In genomic region chr12:108664338-108665258, GRCh38 we compare ENCODE assay signal across 1 cellular context.
TF ChIP-seq lines count a peak whose summit lies in the region.

No MANE protein-coding gene starts in this region.

TF ChIP-seq in HepG2, 621 proteins besides CTCF, POLR2A, EP300 and RAD21 (continued from another document and continues in another):
- no peak for TF ChIP-seq ZFP82 (CRISPR knock-in tag; IDR thresholded peaks at IDR 0.05; ENCODE audit: borderline replicate concordance)
- TF ChIP-seq CREM (IDR thresholded peaks at IDR 0.05), result peak; percentile 43; the same call in 1 of the 2 replicates
- no peak for TF ChIP-seq CREM (CRISPR knock-in tag; IDR thresholded peaks at IDR 0.05)
- peak; percentile 85 for TF ChIP-seq SMAD3 (CRISPR knock-in tag; IDR thresholded peaks at IDR 0.05)
- no peak for TF ChIP-seq MLLT10 (CRISPR knock-in tag; IDR thresholded peaks at IDR 0.05)
- no peak for TF ChIP-seq DNMT3B (CRISPR knock-in tag; conservative IDR thresholded peaks at IDR 0.05)
- TF ChIP-seq NONO (IDR thresholded peaks at IDR 0.05), result no peak
- TF ChIP-seq NONO (CRISPR knock-in tag; conservative IDR thresholded peaks at IDR 0.05), result no peak; the same call in 1 of the 2 replicates
- peak; percentile 83 for TF ChIP-seq ZNF18 (CRISPR knock-in tag; IDR thresholded peaks at IDR 0.05; ENCODE audit: insufficient replicate concordance)
- TF ChIP-seq ZNF629 (CRISPR knock-in tag; conservative IDR thresholded peaks at IDR 0.05), result no peak
- TF ChIP-seq ARNT2 (CRISPR knock-in tag; IDR thresholded peaks at IDR 0.05; ENCODE audit: low read depth), result no peak
- TF ChIP-seq U2AF1 (optimal IDR thresholded peaks at IDR 0.05; ENCODE audit: low read depth, low read length), result no peak
- TF ChIP-seq HDAC2 (CRISPR knock-in tag; IDR thresholded peaks at IDR 0.05), result peak; percentile 36
- TF ChIP-seq PHB2 (IDR thresholded peaks at IDR 0.05; ENCODE audit: partially characterized antibody), result no peak
- no peak for TF ChIP-seq BCL6 (CRISPR knock-in tag; IDR thresholded peaks at IDR 0.05)
- TF ChIP-seq RBFOX2 (IDR thresholded peaks at IDR 0.05; ENCODE audit: low read depth, low read length), result no peak
- no peak for TF ChIP-seq THAP9 (CRISPR knock-in tag; IDR thresholded peaks at IDR 0.05; ENCODE audit: borderline replicate concordance)
- TF ChIP-seq IRX3 (CRISPR knock-in tag; IDR thresholded peaks at IDR 0.05; ENCODE audit: borderline replicate concordance, low read depth), result no peak
- no peak for TF ChIP-seq HNRNPH1 (optimal IDR thresholded peaks at IDR 0.05; ENCODE audit: low read depth, low read length)
- TF ChIP-seq AHDC1 (CRISPR knock-in tag; IDR thresholded peaks at IDR 0.05; ENCODE audit: borderline replicate concordance), result peak; percentile 15; the same call in 1 of the 2 replicates
- no peak for TF ChIP-seq ZNF20 (CRISPR knock-in tag; IDR thresholded peaks at IDR 0.05)
- no peak; the same call in 1 of the 2 replicates for TF ChIP-seq ZNF136 (CRISPR knock-in tag; IDR thresholded peaks at IDR 0.05; ENCODE audit: low read depth)
- no peak for TF ChIP-seq ZNF276 (CRISPR knock-in tag; IDR thresholded peaks at IDR 0.05; ENCODE audit: low read depth)
- TF ChIP-seq GLI4 (CRISPR knock-in tag; IDR thresholded peaks at IDR 0.05; ENCODE audit: borderline replicate concordance), result peak; percentile 25; the same call in 1 of the 2 replicates
- no peak for TF ChIP-seq ZNF703 (CRISPR knock-in tag; IDR thresholded peaks at IDR 0.05; ENCODE audit: borderline replicate concordance)
- TF ChIP-seq TFDP2 (CRISPR knock-in tag; IDR thresholded peaks at IDR 0.05), result 0 out of 2 replicates have a peak, but pooled peaks have one; percentile 22
- TF ChIP-seq HMGXB4 (CRISPR knock-in tag; IDR thresholded peaks at IDR 0.05; ENCODE audit: borderline replicate concordance in 1 of 2, low read depth in 1 of 2), result peak in 1 of 2 experiments; percentile 48; a peak in 2 of 4 replicates
- 0 out of 2 replicates have a peak, but pooled peaks have one; percentile 25 for TF ChIP-seq ZMYM4 (CRISPR knock-in tag; IDR thresholded peaks at IDR 0.05)
- no peak for TF ChIP-seq ZNF766 (CRISPR knock-in tag; IDR thresholded peaks at IDR 0.05; ENCODE audit: borderline replicate concordance)
- peak; percentile 81 for TF ChIP-seq JUN (CRISPR knock-in tag; IDR thresholded peaks at IDR 0.05)
- no peak for TF ChIP-seq ZNF383 (CRISPR knock-in tag; IDR thresholded peaks at IDR 0.05; ENCODE audit: borderline replicate concordance)
- TF ChIP-seq ZNF281 (CRISPR knock-in tag; IDR thresholded peaks at IDR 0.05; ENCODE audit: borderline replicate concordance), result no peak
- no peak for TF ChIP-seq JDP2 (CRISPR knock-in tag; IDR thresholded peaks at IDR 0.05; ENCODE audit: borderline replicate concordance)
- no peak for TF ChIP-seq SETDB1 (CRISPR knock-in tag; IDR thresholded peaks at IDR 0.05; ENCODE audit: borderline replicate concordance)
- TF ChIP-seq BHLHE40 (IDR thresholded peaks at IDR 0.05; ENCODE audit: low read length), result no peak
- no peak for TF ChIP-seq ZNF44 (CRISPR knock-in tag; IDR thresholded peaks at IDR 0.05)
- TF ChIP-seq ATF1 (CRISPR knock-in tag; IDR thresholded peaks at IDR 0.05), result 0 out of 2 replicates have a peak, but pooled peaks have one; percentile 7
- TF ChIP-seq ZNF547 (CRISPR knock-in tag; IDR thresholded peaks at IDR 0.05), result no peak
- no peak for TF ChIP-seq MYPOP (CRISPR knock-in tag; IDR thresholded peaks at IDR 0.05)
- TF ChIP-seq ZNF879 (CRISPR knock-in tag; IDR thresholded peaks at IDR 0.05), result no peak
- TF ChIP-seq CEBPG (CRISPR knock-in tag; IDR thresholded peaks at IDR 0.05), result peak; percentile 89
- TF ChIP-seq ZNF770 (CRISPR knock-in tag; IDR thresholded peaks at IDR 0.05), result peak; percentile 27; the same call in 1 of the 2 replicates
